ENCODE assay signal across 8 cellular contexts in the genomic region with DNA sequence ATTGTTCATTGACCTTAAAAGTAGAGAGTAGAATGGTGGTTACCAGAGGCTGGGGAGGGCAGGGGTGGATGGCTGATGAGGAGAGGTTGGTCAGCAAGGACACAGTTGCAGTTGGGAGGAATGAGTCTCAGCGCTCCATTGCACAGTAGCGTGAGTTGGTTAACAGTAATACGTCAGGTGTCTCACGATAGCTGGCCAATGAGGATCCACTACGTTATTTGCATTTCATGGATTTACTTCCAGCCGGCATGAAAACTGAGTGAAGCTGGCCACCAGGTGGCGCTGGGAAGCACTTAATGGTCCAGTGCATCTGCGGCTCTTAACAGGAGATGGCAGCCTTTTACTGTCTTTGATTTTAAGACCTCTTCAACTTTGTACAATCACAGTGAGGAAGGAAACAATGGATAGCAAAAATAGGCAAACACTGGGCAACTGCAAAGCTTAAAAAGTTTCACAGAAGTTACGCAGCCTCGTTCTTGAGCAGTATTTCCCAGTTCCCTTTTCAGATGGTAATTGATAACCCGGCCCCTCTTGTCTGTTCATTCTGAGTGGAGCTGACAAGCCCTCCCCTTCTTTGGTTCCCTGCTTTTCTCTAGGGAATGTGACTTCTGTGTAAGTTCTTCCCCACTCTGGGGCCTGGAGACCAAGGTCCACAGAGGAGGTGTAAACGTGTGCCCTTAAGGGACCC. TPM values are rescaled to one million over a fixed set of nuclear protein-coding genes. Genes with fewer than 3 reads are reported as not detected.
DNase-seq lines count a peak whose midpoint lies in the region; ATAC-seq, FAIRE-seq and TF ChIP-seq lines count a peak whose summit lies in the region.

No MANE protein-coding gene starts in this region.

- peak; percentile 94 for ATAC-seq in GM21528 (IDR thresholded peaks at IDR 0.05; ENCODE audit: low FRiP score, unreplicated experiment)

- H3K4me1 ChIP-seq in HUES6 (ENCODE audit: control insufficient read depth, insufficient read depth, low read length): peaks cover 4% of the 10 kb centered on the region; the same call in 1 of the 2 replicates
- H3K4me1 ChIP-seq in endothelial cell of umbilical vein (ENCODE audit: control insufficient read depth, extremely low read depth, insufficient read depth, low read length): peaks cover 22% of the 10 kb centered on the region

- peak; percentile 39 for DNase-seq in DMS 273 treated with DMSO at 0.1 percent for 48 hours (lab: John Stamatoyannopoulos, UW)
- peak; percentile 76 for DNase-seq in NOMO-1 treated with dmso at 0.1 percent for 144 hours (lab: John Stamatoyannopoulos, UW; ENCODE audit: unreplicated experiment)
- peak; percentile 56 to 81 (median 69) for DNase-seq in activated CD8-positive, alpha-beta memory T cell treated with anti-CD3 and anti-CD28 coated beads for 48 hours (ENCODE audit: low read depth in 2 of 3, low spot score in 2 of 3)
- DNase-seq in endothelial cell of umbilical vein (ENCODE audit: low read depth, low spot score): peak; percentile 98
- peak; percentile 89 for DNase-seq in middle frontal gyrus (ENCODE audit: extremely low spot score, low spot score)
- DNase-seq in stimulated activated CD8-positive, alpha-beta memory T cell treated with anti-CD3 and anti-CD28 coated beads, Interleukin-4, amount 100 ng/mL, for 4 hours (ENCODE audit: low read depth in 2 of 2, low spot score in 1 of 2): peak; percentile 50 to 71

- peak; percentile 99 for FAIRE-seq in endothelial cell of umbilical vein (lab: Jason Lieb, UNC)

- TF ChIP-seq CTCF in endothelial cell of umbilical vein (IDR thresholded peaks at IDR 0.05; ENCODE audit: extremely low read depth in 1 of 2, insufficient read depth in 1 of 2, low read depth in 1 of 2, low read length in 2 of 2): peak; percentile 95 to 100

- H3K9me3 ChIP-seq in HUES6 (ENCODE audit: control insufficient read depth, insufficient read depth, low read depth, low read length) (peaks cover 2% of the 10 kb centered on the region; the same call in 1 of the 2 replicates), endothelial cell of umbilical vein (replicated peaks; ENCODE audit: control insufficient read depth, insufficient read depth, low read length) (no peaks in the 10 kb centered on the region)

- H3K4me2 ChIP-seq in endothelial cell of umbilical vein (ENCODE audit: insufficient read depth, low read length): peak overlapping the region; percentile 7

- intact Hi-C loops in endothelial cell of umbilical vein (cut with micrococcal nuclease): loop anchor here (1.0 to 2.0 kb wide), 10 partner anchors 23 to 773 kb away; a partner anchor contains a TSS

- no peaks in the 10 kb centered on the region for H3K36me3 ChIP-seq in HUES6 (ENCODE audit: control insufficient read depth, insufficient read depth, low read length)
- H3K36me3 ChIP-seq in endothelial cell of umbilical vein (ENCODE audit: control insufficient read depth in 2 of 2, extremely low read depth in 1 of 2, insufficient read depth in 2 of 2, low read length in 2 of 2): no peaks in the 10 kb centered on the region

- CTCF ChIA-PET in endothelial cell of umbilical vein (lab: Charles Lee): interaction anchor here (0.6 to 6.1 kb wide), 60 partner anchors 10 to 1656 kb away, joined by 3 to 136 read pairs (median 5); a partner anchor contains a TSS

- no peaks in the 10 kb centered on the region for H3K79me2 ChIP-seq in endothelial cell of umbilical vein (ENCODE audit: control insufficient read depth, insufficient read depth, low read length)

- H3K27me3 ChIP-seq in HUES6 (ENCODE audit: control insufficient read depth, insufficient read depth, low read length) (no peaks in the 10 kb centered on the region), endothelial cell of umbilical vein (ENCODE audit: control insufficient read depth in 2 of 2, insufficient read depth in 2 of 2, low read length in 2 of 2) (no peaks in the 10 kb centered on the region)

- H3K4me3 ChIP-seq in HUES6 (ENCODE audit: low read depth, low read length): peak overlapping the region; percentile 11; the same call in 1 of the 2 replicates
- H3K4me3 ChIP-seq in endothelial cell of umbilical vein (replicated peaks in 1 of 3; ENCODE audit: insufficient read depth in 1 of 3, low read depth in 1 of 3, low read length in 3 of 3): no peak overlapping the region

- H3K9ac ChIP-seq in HUES6 (ENCODE audit: low read length) (no peak overlapping the region), endothelial cell of umbilical vein (replicated peaks; ENCODE audit: extremely low read depth, insufficient read depth, low read length) (peak overlapping the region; percentile 11)

- peak overlapping the region; percentile 69 for H2AFZ ChIP-seq in endothelial cell of umbilical vein (ENCODE audit: low read depth, low read length)

- no TSS peak for BruUV-seq in endothelial cell of umbilical vein (replicated peaks; lab: Mats Ljungman, UMichigan)

- POLR2A ChIA-PET in endothelial cell of umbilical vein (lab: Charles Lee): interaction anchor here (0.9 kb wide), 1 partner anchor 135 kb away, joined by 3 read pairs; no protein-coding TSS in a partner anchor

- no peaks in the 10 kb centered on the region for H4K20me1 ChIP-seq in endothelial cell of umbilical vein (replicated peaks; ENCODE audit: control insufficient read depth, extremely low read depth, insufficient read depth, low read length)

- no peaks in the 10 kb centered on the region for H3K9me1 ChIP-seq in endothelial cell of umbilical vein (replicated peaks; ENCODE audit: control insufficient read depth, extremely low read depth, insufficient read depth, low read length)

- TF ChIP-seq POLR2A in endothelial cell of umbilical vein (IDR thresholded peaks at IDR 0.05; ENCODE audit: low read depth, low read length): no peak

- dilution Hi-C loops in endothelial cell of umbilical vein (cut with MboI; ENCODE audit: extremely low pct_ligation_motif_present, low sequenced_read_pairs): no loop called here

- H3K27ac ChIP-seq in HUES6 (ENCODE audit: low read depth, low read length) (no peak overlapping the region), endothelial cell of umbilical vein (ENCODE audit: insufficient read depth, low read depth, low read length) (no peak overlapping the region)

TF ChIP-seq in endothelial cell of umbilical vein, 7 proteins besides CTCF, POLR2A, EP300 and RAD21:
- TF ChIP-seq EZH2 (IDR thresholded peaks at IDR 0.05; ENCODE audit: borderline replicate concordance, low read depth, low read length, severe bottlenecking) (no peak), GATA2 (IDR thresholded peaks at IDR 0.05; ENCODE audit: insufficient read depth, insufficient read length, low read depth, low read length) (no peak), FOS (IDR thresholded peaks at IDR 0.05; ENCODE audit: borderline replicate concordance, insufficient read depth, low read length) (no peak), POLR2AphosphoS5 (IDR thresholded peaks at IDR 0.05; ENCODE audit: insufficient read depth, low read depth, low read length) (no peak), JUN (IDR thresholded peaks at IDR 0.05; ENCODE audit: borderline replicate concordance, insufficient read depth, insufficient read length, low read depth) (no peak), MYC (IDR thresholded peaks at IDR 0.05; ENCODE audit: low read depth, low read length) (no peak)
- TF ChIP-seq, protein P1, sequence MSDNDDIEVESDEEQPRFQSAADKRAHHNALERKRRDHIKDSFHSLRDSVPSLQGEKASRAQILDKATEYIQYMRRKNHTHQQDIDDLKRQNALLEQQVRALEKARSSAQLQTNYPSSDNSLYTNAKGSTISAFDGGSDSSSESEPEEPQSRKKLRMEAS (IDR thresholded peaks at IDR 0.05; ENCODE audit: insufficient read depth, insufficient read length): no peak

RNA-seq across cellular contexts. Expression of a gene that starts 23.7 kb away (rescaled TPM):
- total RNA-seq in endothelial cell of umbilical vein: 5.8 and 8.2 TPM in 2 replicates
- polyA plus RNA-seq in endothelial cell of umbilical vein: 4.0 and 4.9 TPM in 2 replicates
- 4.1 and 6.8 TPM in 2 replicates for polyA plus RNA-seq in endothelial cell of umbilical vein (2011; cell fraction: cytosol; rRNA removed)
- polyA plus RNA-seq in endothelial cell of umbilical vein (2011; cell fraction: nucleus; rRNA removed): 11.0 and 15.6 TPM in 2 replicates
- polyA plus RNA-seq in endothelial cell of umbilical vein (2012): 5.0 and 7.2 TPM in 2 replicates
- 17.1 and 21.8 TPM in 2 replicates for polyA minus RNA-seq in endothelial cell of umbilical vein
- not detected for polyA minus RNA-seq in endothelial cell of umbilical vein (2011; cell fraction: cytosol; rRNA and poly(A)+ RNA removed)
- polyA minus RNA-seq in endothelial cell of umbilical vein (2011; cell fraction: nucleus; rRNA and poly(A)+ RNA removed): 12.1 and 14.2 TPM in 2 replicates

Comparison
In these comparisons a context has a peak if more than half of its experiments do, and no peak if none do; other contexts are left out.
1. DNase-seq: peak in every context shown above with its lines; median percentile 98 in endothelial cell of umbilical vein; 89 in middle frontal gyrus; 76 in NOMO-1 treated with dmso at 0.1 percent for 144 hours; 69 in activated CD8-positive, alpha-beta memory T cell treated with anti-CD3 and anti-CD28 coated beads for 48 hours; 60 in stimulated activated CD8-positive, alpha-beta memory T cell treated with anti-CD3 and anti-CD28 coated beads, Interleukin-4, amount 100 ng/mL, for 4 hours; 39 in DMS 273 treated with DMSO at 0.1 percent for 48 hours.